In the genomic region with DNA sequence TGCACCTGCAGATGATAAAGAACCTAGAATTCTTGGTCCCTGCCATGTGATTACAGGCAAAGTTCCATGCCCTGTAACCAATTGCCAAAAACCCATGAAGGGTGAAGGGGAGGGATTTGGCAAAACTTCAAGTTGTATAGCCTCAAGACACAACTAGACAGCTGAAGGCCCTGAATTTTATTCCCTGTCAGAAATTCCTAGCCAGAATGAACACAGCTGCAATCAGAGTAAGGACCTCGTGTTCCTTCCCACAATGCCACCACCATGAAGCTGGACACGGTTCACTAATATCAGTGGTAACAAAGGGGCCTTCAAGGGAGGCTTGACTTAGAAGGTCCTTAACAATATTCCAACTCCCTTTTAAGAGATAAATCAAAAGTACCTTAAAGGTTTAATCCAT, we compare ENCODE assay signal across 24 cellular contexts.
"Had no signal": no experiment of that assay in that cellular context is flagged by ENCODE, and none has a peak within 500 bp of the region (broad histone marks: within the 10 kb centered on the region; RNA-seq: fewer than 3 reads in every experiment).

No MANE protein-coding gene starts in this region.

- H3K4me3 ChIP-seq: coronary artery, hepatocyte, lung, spleen, tibial artery, upper lobe of right lung, vagina had no signal

- H3K4me1 ChIP-seq: foreskin keratinocyte, spleen, tibial artery, upper lobe of right lung, vagina had no signal

- H3K36me3 ChIP-seq: spleen, tibial artery, upper lobe of right lung, vagina had no signal

- DNase-seq: effector CD4-positive, alpha-beta T cell; endodermal cell; erythroblast; foreskin keratinocyte; head of caudate nucleus; kidney; left cardiac atrium; left ventricle myocardium superior; mesenchymal stem cell; midbrain; naive thymus-derived CD4-positive, alpha-beta T cell; nephron progenitor cell; right cardiac atrium; spleen; stimulated activated CD4-positive, alpha-beta T cell treated with anti-CD3 and anti-CD28 coated beads, Interleukin-15, amount 100 ng/mL, for 24 hours; stimulated activated CD4-positive, alpha-beta T cell treated with anti-CD3 and anti-CD28 coated beads, Interleukin-1b, Interleukin-23, amount 100 ng/mL, for 48 hours; stimulated activated CD4-positive, alpha-beta T cell treated with anti-CD3 and anti-CD28 coated beads, Interleukin-4, amount 100 ng/mL, for 24 hours; tibial artery; upper lobe of right lung had no signal

- H3K9me3 ChIP-seq: tibial artery, upper lobe of right lung, vagina had no signal

- ATAC-seq: foreskin keratinocyte; left cardiac atrium; left ventricle myocardium superior; naive thymus-derived CD4-positive, alpha-beta T cell; right cardiac atrium; stimulated activated memory B cell treated with anti-CD40 and anti-IgM and Interleukin-4, amounts not matched to agents 10 μg/mL and 1 μg/mL and 100 μg/mL, for 72 hours; upper lobe of right lung had no signal

- H3K27me3 ChIP-seq: foreskin keratinocyte, hepatocyte, spleen, tibial artery, upper lobe of right lung, vagina had no signal

- H3K27ac ChIP-seq: coronary artery, foreskin keratinocyte, hepatocyte, spleen, tibial artery, upper lobe of right lung, vagina had no signal
